Comparison of ENCODE assay signal across 17 cellular contexts in genomic region chr15:69497634-69498033, GRCh38.
"Had no signal": no experiment of that assay in that cellular context is flagged by ENCODE, and none has a peak within 500 bp of the region (broad histone marks: within the 10 kb centered on the region; RNA-seq: fewer than 3 reads in every experiment).

No MANE protein-coding gene starts in this region.

- H3K9me3 ChIP-seq: breast epithelium, gastrocnemius medialis, prostate gland, right atrium auricular region, stomach had no signal

- H3K27ac ChIP-seq: breast epithelium, gastrocnemius medialis, prostate gland, right atrium auricular region, stomach had no signal

- H3K4me3 ChIP-seq: breast epithelium, gastrocnemius medialis, prostate gland, right atrium auricular region, stomach had no signal

- H3K36me3 ChIP-seq: breast epithelium, gastrocnemius medialis, prostate gland, right atrium auricular region, stomach had no signal

- H3K4me1 ChIP-seq: breast epithelium, prostate gland, stomach had no signal

- ATAC-seq: esophagus mucosa, gastrocnemius medialis, left ventricle myocardium superior had no signal

- H3K4me3 Mint-ChIP-seq: neural crest cell; T-helper 2 cell treated with Interferon-gamma antibody and Interleukin-4, amounts not matched to agents 5 μg/mL and 100 μg/mL, for 36 hours had no signal

- H3K27ac Mint-ChIP-seq: T-helper 2 cell treated with Interferon-gamma antibody and Interleukin-4, amounts not matched to agents 5 μg/mL and 100 μg/mL, for 36 hours had no signal

- H3K27me3 ChIP-seq: breast epithelium, gastrocnemius medialis, right atrium auricular region, stomach had no signal

- H3K9me3 Mint-ChIP-seq: neural crest cell; T-helper 2 cell treated with Interferon-gamma antibody and Interleukin-4, amounts not matched to agents 5 μg/mL and 100 μg/mL, for 36 hours had no signal

- DNase-seq: activated CD4-positive, alpha-beta T cell treated with anti-CD3 and anti-CD28 coated beads for 4 hours; activated CD8-positive, alpha-beta memory T cell treated with anti-CD3 and anti-CD28 coated beads, Interleukin-2, amount 50 U/mL, for 4 hours; cortex of kidney; gastrocnemius medialis; head of caudate nucleus; kidney glomerular epithelial cell; left ventricle myocardium superior; stimulated activated CD4-positive, alpha-beta T cell treated with anti-CD3 and anti-CD28 coated beads, Interleukin-2, amount 100 ng/mL, for 24 hours; stomach; SW 1271; trophoblast cell had no signal
